Comparison of ENCODE assay signal across 11 cellular contexts in the genomic region with DNA sequence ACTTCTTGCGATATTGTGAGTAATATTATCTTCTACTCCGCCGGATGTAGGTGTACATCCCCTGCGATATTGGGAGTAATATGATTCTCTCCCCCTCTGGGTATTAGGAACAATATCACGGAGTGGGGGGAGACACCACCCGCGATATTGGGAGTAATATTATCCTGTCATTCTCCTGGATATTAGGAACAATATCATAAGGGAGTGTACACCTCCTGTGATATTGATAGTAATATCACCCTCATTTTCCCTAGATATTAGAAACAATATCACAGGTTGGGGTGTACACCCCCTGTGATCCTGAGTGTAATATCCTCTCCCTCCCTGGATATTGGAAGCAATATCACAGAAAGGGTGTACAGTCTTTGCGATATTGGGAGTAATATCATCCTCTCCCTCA.
"Had no signal": no experiment of that assay in that cellular context is flagged by ENCODE, and none has a peak within 500 bp of the region (broad histone marks: within the 10 kb centered on the region; RNA-seq: fewer than 3 reads in every experiment).

No MANE protein-coding gene starts in this region.

- FAIRE-seq: H1, H54 had no signal

- H3K36me3 ChIP-seq: HAP-1 had no signal

- H3K27ac ChIP-seq: GM23248 had no signal

- DNase-seq: GM23248, GOT3, H7, H9, HCEC 1CT, HFFc6 had no signal

- H3K9ac ChIP-seq: GM23248 had no signal

- H3K4me3 ChIP-seq: GM23248, GM23338, HAP-1 had no signal

- H3K4me1 ChIP-seq: HAP-1 had no signal

- H2AFZ ChIP-seq: GM23248, GM23338 had no signal

- H3K9me3 Mint-ChIP-seq: HFFc6 had no signal

- H3K4me1 Mint-ChIP-seq: GM23338, H9 had no signal

- H3K9me3 ChIP-seq: HAP-1 had no signal

- H3K4me3 Mint-ChIP-seq: GM23338, H9, HFFc6 had no signal

- ATAC-seq: GM23338, HCT116 had no signal

- H3K27ac Mint-ChIP-seq: GM23338, H9, HFFc6 had no signal

- H3K4me2 ChIP-seq: GM23338 had no signal
